Comparison of ENCODE assay signal across 19 cellular contexts in genomic region chr2:66748939-66749338, GRCh38.
DNase-seq lines count a peak whose midpoint lies in the region; ATAC-seq and TF ChIP-seq lines count a peak whose summit lies in the region.
"Had no signal": no experiment of that assay in that cellular context is flagged by ENCODE, and none has a peak within 500 bp of the region (broad histone marks: within the 10 kb centered on the region; RNA-seq: fewer than 3 reads in every experiment).

No MANE protein-coding gene starts in this region.

- H3K9ac ChIP-seq in Karpas-422 (ENCODE audit: low read length), result no peak overlapping the region

- H4K20me1 ChIP-seq in Karpas-422 (ENCODE audit: insufficient read depth, low read depth, low read length), result no peaks in the 10 kb centered on the region

- no peak for TF ChIP-seq POLR2A in tibial nerve (IDR thresholded peaks at IDR 0.05)

- peak overlapping the region; percentile 33 for H3K4me2 ChIP-seq in Karpas-422 (ENCODE audit: low read depth, low read length, poor library complexity, severe bottlenecking)
- H3K4me2 ChIP-seq: PC-9 had no signal

- 66 to 68% methylated on average over 3 of the region's 3 CpGs for WGBS in tibial nerve, 2 donors

- H3K9me2 ChIP-seq in Karpas-422 (replicated peaks; ENCODE audit: insufficient read depth, low read length), result no peaks in the 10 kb centered on the region

- H3K9me3 ChIP-seq in Karpas-422 (ENCODE audit: low read length) (no peaks in the 10 kb centered on the region), tibial nerve (no peaks in the 10 kb centered on the region)
- H3K9me3 ChIP-seq: body of pancreas, testis had no signal

- no peaks in the 10 kb centered on the region for H3K27me3 ChIP-seq in Karpas-422 (ENCODE audit: low read length)
- H3K27me3 ChIP-seq in tibial nerve, result no peaks in the 10 kb centered on the region
- H3K27me3 ChIP-seq: body of pancreas, testis had no signal

- H3K36me3 ChIP-seq in Karpas-422 (ENCODE audit: insufficient read depth, low read length) (no peaks in the 10 kb centered on the region), tibial nerve (no peaks in the 10 kb centered on the region)

- TF ChIP-seq CTCF in tibial nerve (IDR thresholded peaks at IDR 0.05), result no peak

- H3K4me3 ChIP-seq in Karpas-422 (ENCODE audit: low read length) (no peak overlapping the region), tibial nerve (no peak overlapping the region)
- H3K4me3 ChIP-seq: body of pancreas, PC-9, testis had no signal

- ATAC-seq in GM21576 (IDR thresholded peaks at IDR 0.05; ENCODE audit: unreplicated experiment) (peak; percentile 62), HG03457 (IDR thresholded peaks at IDR 0.05; ENCODE audit: unreplicated experiment) (no peak)
- ATAC-seq: body of pancreas, HepG2 had no signal

- peak overlapping the region; percentile 29 for H2AFZ ChIP-seq in Karpas-422 (ENCODE audit: low read length)
- H2AFZ ChIP-seq: PC-9 had no signal

- H3K27ac ChIP-seq in Karpas-422 (ENCODE audit: low read length) (peak overlapping the region; percentile 41), tibial nerve (no peak overlapping the region)
- H3K27ac ChIP-seq: body of pancreas, PC-9, testis had no signal

- DNase-seq in GDM1 (lab: John Stamatoyannopoulos, UW) (peak; percentile 3), Karpas-422 (peak; percentile 93), SKM-1 treated with dmso at 0.1 percent for 144 hours (lab: John Stamatoyannopoulos, UW; ENCODE audit: unreplicated experiment) (peak; percentile 49), tibial nerve (ENCODE audit: low spot score in 2 of 2) (no peak), nucleus accumbens (lab: John Stamatoyannopoulos, UW) (no peak), NCI-H1092 (lab: John Stamatoyannopoulos, UW) (no peak)
- DNase-seq: ACHN; activated CD4-positive, alpha-beta T cell treated with anti-CD3 and anti-CD28 coated beads for 1 hour; activated CD8-positive, alpha-beta memory T cell treated with anti-CD3 and anti-CD28 coated beads, Interleukin-2, amount 50 U/mL, for 48 hours; activated naive CD4-positive, alpha-beta T cell treated with anti-CD3 and anti-CD28 coated beads, Interleukin-2, amount 10 ng/mL, durations not matched to agents 7 days and 5 days; body of pancreas; mesendoderm; NCI-H1436; PC-9; stimulated activated CD4-positive, alpha-beta T cell treated with anti-CD3 and anti-CD28 coated beads, Interleukin-1b, Interleukin-23, amount 100 ng/mL, for 48 hours; testis had no signal

- H3K4me1 ChIP-seq in Karpas-422 (ENCODE audit: low read length), result peaks cover 35% of the 10 kb centered on the region
- H3K4me1 ChIP-seq in tibial nerve, result no peaks in the 10 kb centered on the region

- no peaks in the 10 kb centered on the region for H3K79me2 ChIP-seq in Karpas-422 (ENCODE audit: low read length)

- TF ChIP-seq EP300 in tibial nerve (IDR thresholded peaks at IDR 0.05), result no peak

Comparison
In these comparisons a context has a peak if more than half of its experiments do, and no peak if none do; other contexts are left out.
1. DNase-seq: peak in GDM1 (single experiment), Karpas-422 (single experiment) and SKM-1 treated with dmso at 0.1 percent for 144 hours (single experiment); none in tibial nerve (0 of 2), nucleus accumbens (0 of 56) and NCI-H1092 (single experiment).